In genomic region chr15:42121021-42121420, GRCh38 we compare ENCODE assay signal across 13 cellular contexts. TPM values are rescaled to one million over a fixed set of nuclear protein-coding genes. Genes with fewer than 3 reads are reported as not detected.
"Had no signal": no experiment of that assay in that cellular context is flagged by ENCODE, and none has a peak within 500 bp of the region (broad histone marks: within the 10 kb centered on the region; RNA-seq: fewer than 3 reads in every experiment).

No MANE protein-coding gene starts in this region.

- DNase-seq: activated CD4-positive, alpha-beta T cell treated with anti-CD3 and anti-CD28 coated beads for 4 hours; activated CD8-positive, alpha-beta T cell treated with anti-CD3 and anti-CD28 coated beads for 36 hours; activated naive CD4-positive, alpha-beta T cell treated with Interleukin-2 at 50 U/mL for 16 hours; activated naive CD8-positive, alpha-beta T cell treated with anti-CD3 and anti-CD28 coated beads, Interleukin-2, amount 50 U/mL, for 24 hours; stimulated activated CD4-positive, alpha-beta T cell treated with anti-CD3 and anti-CD28 coated beads, Interleukin-4, amount 100 ng/mL, for 4 hours; stimulated activated naive CD8-positive, alpha-beta T cell treated with anti-CD3 and anti-CD28 coated beads, Interleukin-15, amount 100 ng/mL, for 72 hours; testis had no signal

- H3K27ac ChIP-seq: testis had no signal

- H3K27me3 ChIP-seq: testis had no signal

- H3K4me1 ChIP-seq: testis had no signal

- H3K9me3 ChIP-seq: testis had no signal

- H3K4me3 ChIP-seq: skin epidermis, testis had no signal

- ATAC-seq: activated CD8-positive, alpha-beta T cell treated with anti-CD3 and anti-CD28 coated beads for 36 hours; activated naive CD8-positive, alpha-beta T cell treated with anti-CD3 and anti-CD28 coated beads, Interleukin-2, amount 50 U/mL, for 24 hours; stimulated activated naive CD8-positive, alpha-beta T cell treated with anti-CD3 and anti-CD28 coated beads, Interleukin-15, amount 100 ng/mL, for 72 hours had no signal

RNA-seq across cellular contexts. Expression of gene PLA2G4D, which starts 26.7 kb away (rescaled TPM):
- total RNA-seq: activated CD8-positive, alpha-beta T cell treated with anti-CD3 and anti-CD28 coated beads for 36 hours; activated T-helper 1 cell treated with anti-CD3 and anti-CD28 coated beads, Interleukin-12 subunit alpha, Interleukin-12 subunit beta, Interleukin-2, Interleukin-4 antibody, amounts not matched to agents 30 ng/mL and 10 ng/mL and 1 ng/mL, durations not matched to agents 14 hours and 24 hours and 36 hours; astrocyte; endothelial cell of umbilical vein; mesothelial cell of epicardium; myocyte had no signal
- polyA plus RNA-seq: endothelial cell of umbilical vein had no signal

RNA-seq across cellular contexts. Expression of gene PLA2G4F, which starts 35.4 kb away (rescaled TPM):
- total RNA-seq: activated CD8-positive, alpha-beta T cell treated with anti-CD3 and anti-CD28 coated beads for 36 hours; activated T-helper 1 cell treated with anti-CD3 and anti-CD28 coated beads, Interleukin-12 subunit alpha, Interleukin-12 subunit beta, Interleukin-2, Interleukin-4 antibody, amounts not matched to agents 30 ng/mL and 10 ng/mL and 1 ng/mL, durations not matched to agents 14 hours and 24 hours and 36 hours; endothelial cell of umbilical vein; myocyte had no signal
- polyA plus RNA-seq: endothelial cell of umbilical vein had no signal
